8 cellular contexts compared by ENCODE assay signal in the genomic region with DNA sequence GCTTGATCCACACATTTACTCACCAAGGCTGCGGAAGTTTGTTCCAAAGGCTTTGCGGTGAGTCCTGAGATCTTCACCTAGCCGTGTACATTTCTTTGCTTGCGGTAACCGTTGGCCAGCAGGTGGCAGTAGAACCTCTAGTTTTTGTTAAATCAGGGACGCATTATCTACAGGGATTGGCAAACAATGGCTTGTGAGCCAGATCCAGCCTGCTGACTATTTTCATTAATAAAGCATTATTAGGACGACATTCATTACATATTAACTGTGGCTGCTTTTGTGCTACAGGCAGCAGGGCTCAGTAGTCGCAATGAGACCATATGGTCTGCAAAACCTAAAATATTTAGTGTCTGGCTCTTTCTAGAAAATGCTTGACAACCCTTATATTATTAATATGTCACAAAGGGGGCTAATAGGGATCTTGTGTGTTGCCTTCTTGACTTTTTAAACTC.
DNase-seq lines count a peak whose midpoint lies in the region; ATAC-seq and TF ChIP-seq lines count a peak whose summit lies in the region.

No MANE protein-coding gene starts in this region.

- H3K9ac ChIP-seq in neural cell (ENCODE audit: low read length) = peak overlapping the region; percentile 42

- peak; percentile 42 for DNase-seq in AG04450 (ENCODE audit: low read depth, low spot score)
- DNase-seq in Jurkat, Clone E6-1 (ENCODE audit: low read depth, low spot score) = peak; percentile 52
- DNase-seq in OCI-LY7 (ENCODE audit: low spot score) = peak; percentile 66
- DNase-seq in activated T-cell treated with anti-CD3 and anti-CD28 coated beads, Interleukin-2, amount 50 U/mL, for 1 hour = peak; percentile 49
- peak; percentile 77 for DNase-seq in fibroblast of mammary gland (ENCODE audit: low read depth)
- DNase-seq in substantia nigra (lab: John Stamatoyannopoulos, UW) = peak in 42 of 49 donors; percentile 3 to 79 (median 46)

- POLR2A ChIA-PET in AG04450 (lab: Yijun Ruan, JAX) = no interaction called here
- POLR2A ChIA-PET in OCI-LY7 (lab: Charles Lee) = no interaction called here

- H2AFZ ChIP-seq in OCI-LY7 (ENCODE audit: low read length) (no peak overlapping the region), neural cell (ENCODE audit: low read depth, low read length) (peak overlapping the region; percentile 57)

- no peaks in the 10 kb centered on the region for H3K9me2 ChIP-seq in OCI-LY7 (ENCODE audit: insufficient read depth, low read length)
- H3K9me2 ChIP-seq in neural cell (ENCODE audit: insufficient read depth, low read length) = no peaks in the 10 kb centered on the region

- H3K79me2 ChIP-seq in OCI-LY7 (ENCODE audit: insufficient read depth, low read depth, low read length) (no peaks in the 10 kb centered on the region), neural cell (replicated peaks; ENCODE audit: insufficient read depth, low read length) (no peaks in the 10 kb centered on the region)

- H3K4me2 ChIP-seq in OCI-LY7 (ENCODE audit: low read length) = no peak overlapping the region
- H3K4me2 ChIP-seq in neural cell (ENCODE audit: low read length) = no peak overlapping the region

- H3K4me3 ChIP-seq in AG04450 (ENCODE audit: low read depth, low read length) (no peak overlapping the region), OCI-LY7 (ENCODE audit: low read depth, low read length, poor library complexity, severe bottlenecking) (no peak overlapping the region), fibroblast of mammary gland (ENCODE audit: control insufficient read depth, low read depth, low read length) (no peak overlapping the region), neural cell (ENCODE audit: low read length) (no peak overlapping the region)
- no peak overlapping the region for H3K4me3 ChIP-seq in Jurkat, Clone E6-1 (ENCODE audit: low read length)

- H3K36me3 ChIP-seq in OCI-LY7 (ENCODE audit: insufficient read depth, low read length) (no peaks in the 10 kb centered on the region), neural cell (ENCODE audit: insufficient read depth, low read length) (no peaks in the 10 kb centered on the region)

- peak; percentile 84 for TF ChIP-seq CTCF in AG04450 (IDR thresholded peaks at IDR 0.05; ENCODE audit: low read depth, low read length)
- peak; percentile 91 for TF ChIP-seq CTCF in OCI-LY7 (conservative IDR thresholded peaks at IDR 0.05; ENCODE audit: low read length)
- TF ChIP-seq CTCF in fibroblast of mammary gland (conservative IDR thresholded peaks at IDR 0.05; ENCODE audit: control insufficient read depth, insufficient read depth, low read depth, low read length) = peak; percentile 81
- peak; percentile 91 for TF ChIP-seq CTCF in neural cell (IDR thresholded peaks at IDR 0.05; ENCODE audit: poor library complexity, severe bottlenecking)

- BruUV-seq in OCI-LY7 (replicated peaks; lab: Mats Ljungman, UMichigan) = no TSS peak

- intact Hi-C loops in OCI-LY7 (cut with micrococcal nuclease; ENCODE audit: unreplicated experiment) = loop anchor here (5.0 kb wide), 1 partner anchor 432 kb away; no protein-coding TSS in a partner anchor

- TF ChIP-seq EP300 in neural cell (conservative IDR thresholded peaks at IDR 0.05; ENCODE audit: poor library complexity, severe bottlenecking) = peak; percentile 26

- CTCF ChIA-PET in AG04450 (lab: Charles Lee) = interaction anchor here (0.6 to 5.5 kb wide), 12 partner anchors 9 to 1689 kb away, joined by 3 to 126 read pairs (median 4); a partner anchor contains a TSS
- CTCF ChIA-PET in OCI-LY7 (lab: Charles Lee; ENCODE audit: unreplicated experiment) = no interaction called here

- H4K20me1 ChIP-seq in OCI-LY7 (ENCODE audit: insufficient read depth, low read length) (no peaks in the 10 kb centered on the region), neural cell (ENCODE audit: insufficient read depth) (no peaks in the 10 kb centered on the region)

- H3K27me3 ChIP-seq in AG04450 (ENCODE audit: control insufficient read depth, insufficient read depth, low read length) (no peaks in the 10 kb centered on the region), neural cell (ENCODE audit: insufficient read depth, low read depth, low read length) (no peaks in the 10 kb centered on the region)

- ATAC-seq in GM18867 (IDR thresholded peaks at IDR 0.05; ENCODE audit: unreplicated experiment) = peak; percentile 81

- H3K4me1 ChIP-seq in OCI-LY7 (ENCODE audit: insufficient read depth, low read length, poor library complexity, severe bottlenecking) = no peaks in the 10 kb centered on the region

- H3F3A ChIP-seq in neural cell (ENCODE audit: insufficient read depth, low read length, poor library complexity, severe bottlenecking) = no peaks in the 10 kb centered on the region

- H3K27ac ChIP-seq in AG04450 (ENCODE audit: low read depth, low read length) (no peak overlapping the region), OCI-LY7 (ENCODE audit: low read depth, low read length, poor library complexity, severe bottlenecking) (no peak overlapping the region), neural cell (ENCODE audit: low read length) (peak overlapping the region; percentile 61), substantia nigra (ENCODE audit: low read depth, low read length, poor library complexity, severe bottlenecking) (no peak overlapping the region)

- peak; percentile 92 for TF ChIP-seq RAD21 in neural cell (conservative IDR thresholded peaks at IDR 0.05)

- no peaks in the 10 kb centered on the region for H3K9me3 ChIP-seq in AG04450 (ENCODE audit: control insufficient read depth, insufficient read depth, low read length)
- H3K9me3 ChIP-seq in OCI-LY7 (ENCODE audit: low read length) = no peaks in the 10 kb centered on the region
- H3K9me3 ChIP-seq in neural cell (ENCODE audit: low read length) = no peaks in the 10 kb centered on the region

TF ChIP-seq in neural cell, 6 proteins besides CTCF, POLR2A, EP300 and RAD21:
- TF ChIP-seq, protein P1, sequence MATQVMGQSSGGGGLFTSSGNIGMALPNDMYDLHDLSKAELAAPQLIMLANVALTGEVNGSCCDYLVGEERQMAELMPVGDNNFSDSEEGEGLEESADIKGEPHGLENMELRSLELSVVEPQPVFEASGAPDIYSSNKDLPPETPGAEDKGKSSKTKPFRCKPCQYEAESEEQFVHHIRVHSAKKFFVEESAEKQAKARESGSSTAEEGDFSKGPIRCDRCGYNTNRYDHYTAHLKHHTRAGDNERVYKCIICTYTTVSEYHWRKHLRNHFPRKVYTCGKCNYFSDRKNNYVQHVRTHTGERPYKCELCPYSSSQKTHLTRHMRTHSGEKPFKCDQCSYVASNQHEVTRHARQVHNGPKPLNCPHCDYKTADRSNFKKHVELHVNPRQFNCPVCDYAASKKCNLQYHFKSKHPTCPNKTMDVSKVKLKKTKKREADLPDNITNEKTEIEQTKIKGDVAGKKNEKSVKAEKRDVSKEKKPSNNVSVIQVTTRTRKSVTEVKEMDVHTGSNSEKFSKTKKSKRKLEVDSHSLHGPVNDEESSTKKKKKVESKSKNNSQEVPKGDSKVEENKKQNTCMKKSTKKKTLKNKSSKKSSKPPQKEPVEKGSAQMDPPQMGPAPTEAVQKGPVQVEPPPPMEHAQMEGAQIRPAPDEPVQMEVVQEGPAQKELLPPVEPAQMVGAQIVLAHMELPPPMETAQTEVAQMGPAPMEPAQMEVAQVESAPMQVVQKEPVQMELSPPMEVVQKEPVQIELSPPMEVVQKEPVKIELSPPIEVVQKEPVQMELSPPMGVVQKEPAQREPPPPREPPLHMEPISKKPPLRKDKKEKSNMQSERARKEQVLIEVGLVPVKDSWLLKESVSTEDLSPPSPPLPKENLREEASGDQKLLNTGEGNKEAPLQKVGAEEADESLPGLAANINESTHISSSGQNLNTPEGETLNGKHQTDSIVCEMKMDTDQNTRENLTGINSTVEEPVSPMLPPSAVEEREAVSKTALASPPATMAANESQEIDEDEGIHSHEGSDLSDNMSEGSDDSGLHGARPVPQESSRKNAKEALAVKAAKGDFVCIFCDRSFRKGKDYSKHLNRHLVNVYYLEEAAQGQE (IDR thresholded peaks at IDR 0.05; ENCODE audit: borderline replicate concordance) = no peak
- TF ChIP-seq TAF1 (IDR thresholded peaks at IDR 0.05; ENCODE audit: low read depth) = no peak
- no peak for TF ChIP-seq POLR2AphosphoS5 (IDR thresholded peaks at IDR 0.05)
- no peak for TF ChIP-seq MXI1 (conservative IDR thresholded peaks at IDR 0.05; ENCODE audit: poor library complexity, severe bottlenecking)
- peak; percentile 95 for TF ChIP-seq SMC3 (conservative IDR thresholded peaks at IDR 0.05; ENCODE audit: poor library complexity)
